Comparison of ENCODE assay signal across 9 cellular contexts in genomic region chr12:133215724-133216123, GRCh38. TPM values are rescaled to one million over a fixed set of nuclear protein-coding genes. Genes with fewer than 3 reads are reported as not detected.
"Had no signal": no experiment of that assay in that cellular context is flagged by ENCODE, and none has a peak within 500 bp of the region (broad histone marks: within the 10 kb centered on the region; RNA-seq: fewer than 3 reads in every experiment).

No MANE protein-coding gene starts in this region.

- H3K4me3 Mint-ChIP-seq: IgD-negative memory B cell had no signal

- H3K4me1 Mint-ChIP-seq: IgD-negative memory B cell had no signal

- ATAC-seq: K562 had no signal

- DNase-seq: IMR-90, KBM-7, KG1 had no signal

- H3K27ac ChIP-seq: HL-60 had no signal

- H3K4me3 ChIP-seq: K562 had no signal

- FAIRE-seq: HTR-8/SVneo, K562 had no signal

- H3K27ac Mint-ChIP-seq: IgD-negative memory B cell had no signal

RNA-seq across cellular contexts. Expression of gene ANHX, which starts 20.0 kb away (rescaled TPM):
- total RNA-seq: HT-29, HT1080, IMR-90, K562 had no signal
- polyA plus RNA-seq: IgD-negative memory B cell, IMR-90, K562 had no signal
